Comparison of ENCODE assay signal across 8 cellular contexts in genomic region chr20:23756792-23757191, GRCh38. TPM values are rescaled to one million over a fixed set of nuclear protein-coding genes. Genes with fewer than 3 reads are reported as not detected.
"Had no signal": no experiment of that assay in that cellular context is flagged by ENCODE, and none has a peak within 500 bp of the region (broad histone marks: within the 10 kb centered on the region; RNA-seq: fewer than 3 reads in every experiment).

No MANE protein-coding gene starts in this region.

RNA-seq across cellular contexts. Expression of gene CST1, which starts 6.1 kb away (rescaled TPM):
- total RNA-seq: activated CD4-positive, alpha-beta memory T cell treated with anti-CD3 and anti-CD28 coated beads, Interleukin-2, amount 10 ng/mL, durations not matched to agents 7 days and 5 days; activated CD4-positive, alpha-beta T cell treated with anti-CD3 and anti-CD28 coated beads for 36 hours; activated CD8-positive, alpha-beta memory T cell treated with anti-CD3 and anti-CD28 coated beads for 36 hours; activated naive CD4-positive, alpha-beta T cell treated with anti-CD3 and anti-CD28 coated beads for 36 hours; activated T-helper 17 cell treated with anti-CD3 and anti-CD28 coated beads, Interleukin-2, amount 50 U/mL, for 72 hours; astrocyte; OCI-LY7; T-helper 17 cell had no signal
